1 cellular context compared by ENCODE assay signal in the genomic region with DNA sequence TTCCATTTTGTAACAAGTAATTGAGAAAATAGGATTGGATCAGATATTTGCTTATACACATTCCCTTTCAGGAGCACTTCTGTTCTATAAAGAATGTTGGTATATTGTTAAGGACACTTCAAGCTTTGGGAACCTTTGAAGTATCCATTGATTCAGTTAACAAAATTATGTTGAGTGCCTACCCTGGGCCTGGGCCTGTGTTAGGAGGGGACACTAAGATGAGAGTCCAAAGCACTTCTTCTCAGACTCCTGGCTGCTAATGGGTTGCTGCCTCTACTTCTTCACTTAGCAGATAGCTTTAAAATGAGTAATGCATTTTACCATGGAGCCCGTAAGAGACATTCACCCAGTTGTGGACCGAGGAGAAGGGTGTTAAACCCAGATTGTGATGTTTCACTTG.
TF ChIP-seq lines count a peak whose summit lies in the region.

No MANE protein-coding gene starts in this region.

TF ChIP-seq in IMR-90, 13 proteins besides CTCF, POLR2A, EP300 and RAD21:
- no peak for TF ChIP-seq MXI1 (IDR thresholded peaks at IDR 0.05; ENCODE audit: borderline replicate concordance, low read depth, low read length)
- TF ChIP-seq CHD1 (IDR thresholded peaks at IDR 0.05; ENCODE audit: low read depth, low read length), result no peak
- TF ChIP-seq USF2 (IDR thresholded peaks at IDR 0.05; ENCODE audit: low read depth, low read length), result no peak
- no peak for TF ChIP-seq FOS (IDR thresholded peaks at IDR 0.05; ENCODE audit: low read depth, low read length)
- TF ChIP-seq RCOR1 (IDR thresholded peaks at IDR 0.05; ENCODE audit: insufficient replicate concordance, low read length), result no peak
- no peak for TF ChIP-seq NFE2L2 (IDR thresholded peaks at IDR 0.05; ENCODE audit: low read depth, low read length)
- no peak for TF ChIP-seq SMC3 (IDR thresholded peaks at IDR 0.05; ENCODE audit: low read depth, low read length)
- TF ChIP-seq MAZ (IDR thresholded peaks at IDR 0.05; ENCODE audit: borderline replicate concordance, low read depth, low read length), result no peak
- no peak for TF ChIP-seq RFX5 (IDR thresholded peaks at IDR 0.05; ENCODE audit: low read depth, low read length)
- TF ChIP-seq BHLHE40 (IDR thresholded peaks at IDR 0.05; ENCODE audit: low read depth, low read length), result no peak
- no peak for TF ChIP-seq ELK1 (IDR thresholded peaks at IDR 0.05; ENCODE audit: borderline replicate concordance, low read depth, low read length)
- TF ChIP-seq CEBPB (IDR thresholded peaks at IDR 0.05; ENCODE audit: low read depth, low read length), result no peak
- TF ChIP-seq MAFK (IDR thresholded peaks at IDR 0.05; ENCODE audit: low read depth, low read length), result no peak
